Comparison of ENCODE assay signal across 8 cellular contexts in the genomic region with DNA sequence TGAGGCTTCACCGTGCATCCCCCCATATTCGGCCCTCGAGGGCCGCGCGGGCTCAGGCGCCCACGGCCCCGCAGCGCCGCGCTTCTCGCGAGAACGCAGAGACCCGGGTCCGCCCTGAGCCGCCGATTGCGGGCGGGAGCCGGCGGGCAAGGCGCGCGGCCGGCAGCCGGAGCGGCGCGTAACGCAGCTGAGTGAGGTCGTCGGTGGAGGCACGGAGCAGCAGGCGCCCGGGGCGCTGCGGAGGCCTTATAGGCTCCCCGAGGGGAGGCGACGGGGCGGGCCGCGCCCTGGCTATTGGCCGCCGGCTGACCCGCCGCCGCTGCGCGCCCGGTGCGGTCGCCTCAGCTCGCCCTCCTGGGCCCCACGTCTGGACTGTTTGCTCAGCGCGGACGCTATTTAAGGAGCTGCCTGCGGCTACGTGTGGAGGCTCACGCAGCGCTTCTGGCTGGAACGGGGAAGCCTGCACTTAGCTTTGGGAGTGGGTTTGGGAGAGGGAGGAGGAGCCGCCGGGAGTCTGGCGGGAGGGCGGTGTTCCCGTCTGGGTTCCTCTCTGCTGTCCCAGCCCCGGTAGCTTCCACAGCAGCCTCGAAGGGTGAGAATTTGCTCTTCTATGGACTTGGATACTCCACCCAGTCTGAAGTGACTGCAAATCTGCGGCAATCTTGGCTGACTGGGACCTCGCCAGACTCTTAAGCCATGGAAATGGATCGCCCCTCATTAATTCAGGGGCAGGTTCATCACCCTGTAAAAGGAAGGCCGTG. TPM values are rescaled to one million over a fixed set of nuclear protein-coding genes. Genes with fewer than 3 reads are reported as not detected.
A peak's percentile ranks its signal among the peaks of the same experiment; 100 is the strongest.
DNase-seq lines count a peak whose midpoint lies in the region; ATAC-seq, FAIRE-seq and TF ChIP-seq lines count a peak whose summit lies in the region.

A gene (minus strand): TSS at position 221 of the 761 bp plus-strand sequence. CDS start 195 bp downstream, at position 26.

- H3K9me3 ChIP-seq in SK-N-SH (no peaks in the 10 kb centered on the region), keratinocyte (ENCODE audit: control insufficient read depth, low read depth, low read length) (no peaks in the 10 kb centered on the region), skeletal muscle tissue (ENCODE audit: control insufficient read depth in 3 of 3, low read length in 3 of 3) (no peaks in the 10 kb centered on the region)

- no peaks in the 10 kb centered on the region for H3K9me1 ChIP-seq in keratinocyte (ENCODE audit: control insufficient read depth, extremely low read depth, insufficient read depth, low read length)

- 5% methylated on average over 10 of the region's 76 CpGs for WGBS in SK-N-SH (ENCODE audit: low lambda C conversion rate)

- no peaks in the 10 kb centered on the region for H3K36me3 ChIP-seq in SK-N-SH (replicated peaks in 1 of 2; ENCODE audit: control insufficient read depth in 1 of 2, insufficient read depth in 2 of 2, low read length in 1 of 2)
- no peaks in the 10 kb centered on the region for H3K36me3 ChIP-seq in keratinocyte (ENCODE audit: control insufficient read depth in 2 of 2, extremely low read depth in 1 of 2, insufficient read depth in 2 of 2, low read length in 2 of 2)
- H3K36me3 ChIP-seq in skeletal muscle tissue (ENCODE audit: control insufficient read depth in 3 of 3, insufficient read depth in 3 of 3, low read length in 3 of 3) = no peaks in the 10 kb centered on the region

- CTCF ChIA-PET in SK-N-SH (lab: Yijun Ruan, JAX) = interaction anchor here (1.6 to 1.8 kb wide), 2 partner anchors 28 to 96 kb away, joined by 5 to 6 read pairs; no protein-coding TSS in a partner anchor

- H3K4me2 ChIP-seq in SK-N-SH (peak within 1 kb of the TSS; percentile 66), keratinocyte (ENCODE audit: control insufficient read depth, extremely low read depth, insufficient read depth, low read depth, low read length) (peak within 1 kb of the TSS; percentile 80)

- no peak for TF ChIP-seq CTCF in SK-N-SH (IDR thresholded peaks at IDR 0.05)
- TF ChIP-seq CTCF in keratinocyte (optimal IDR thresholded peaks at IDR 0.05 in 1 of 3, IDR thresholded peaks at IDR 0.05 in 1 of 3, conservative IDR thresholded peaks at IDR 0.05 in 1 of 3; ENCODE audit: extremely low read depth in 1 of 3, insufficient read depth in 2 of 3, low read length in 3 of 3) = no peak

- H3K4me3 ChIP-seq in SK-N-SH (ENCODE audit: low read depth in 2 of 2, low read length in 1 of 2) (peak within 1 kb of the TSS; percentile 25 to 37; a peak in 3 of 4 replicates), keratinocyte (ENCODE audit: control insufficient read depth in 2 of 3, extremely low read depth in 1 of 3, insufficient read depth in 2 of 3, low read depth in 1 of 3, low read length in 3 of 3) (peak within 1 kb of the TSS; percentile 50 to 72 (median 65)), skeletal muscle tissue (ENCODE audit: low read length in 3 of 3) (peak within 1 kb of the TSS; percentile 63 to 88 (median 82))

- no peak within 1 kb of the TSS; the same call in 1 of the 2 replicates for H3K9ac ChIP-seq in SK-N-SH
- H3K9ac ChIP-seq in keratinocyte (ENCODE audit: control insufficient read depth, extremely low read depth, insufficient read depth, low read length) = peak within 1 kb of the TSS; percentile 79
- H3K9ac ChIP-seq in skeletal muscle tissue (ENCODE audit: low read depth in 1 of 3, low read length in 3 of 3) = peak within 1 kb of the TSS; percentile 75 to 83 (median 80)

- H2AFZ ChIP-seq in SK-N-SH (ENCODE audit: low read depth) (peak within 1 kb of the TSS; percentile 2; the same call in 1 of the 2 replicates), keratinocyte (ENCODE audit: control insufficient read depth, low read length) (peak within 1 kb of the TSS; percentile 43)

- POLR2A ChIA-PET in SK-N-SH (lab: Yijun Ruan, JAX) = no interaction called here

- H3F3A ChIP-seq in SK-N-SH (replicated peaks; ENCODE audit: insufficient read depth) = peaks cover 4% of the 10 kb centered on the region

- peak; percentile 80 for DNase-seq in DMS153 (lab: John Stamatoyannopoulos, UW)
- DNase-seq in HT1080 (ENCODE audit: low read depth) = peak; percentile 87
- DNase-seq in SK-N-SH = peak; percentile 54
- no peak for DNase-seq in keratinocyte (ENCODE audit: low read depth, low spot score)

- H3K79me2 ChIP-seq in SK-N-SH (ENCODE audit: insufficient read depth) (no peaks in the 10 kb centered on the region), keratinocyte (ENCODE audit: control insufficient read depth, insufficient read depth, low read length) (peaks cover 13% of the 10 kb centered on the region)

- dilution Hi-C loops in keratinocyte (cut with MboI; ENCODE audit: extremely low pct_ligation_motif_present, low sequenced_read_pairs) = no loop called here

- H3K27ac ChIP-seq in SK-N-SH (ENCODE audit: low read depth in 2 of 2, low read length in 1 of 2) (no peak within 1 kb of the TSS), cingulate gyrus (ENCODE audit: low read depth, low read length) (peak within 1 kb of the TSS; percentile 89), keratinocyte (ENCODE audit: control insufficient read depth, insufficient read depth, low read length) (peak within 1 kb of the TSS; percentile 35), skeletal muscle tissue (ENCODE audit: low read depth, low read length) (peak within 1 kb of the TSS; percentile 91)

- H3K4me1 ChIP-seq in SK-N-SH (ENCODE audit: control insufficient read depth in 1 of 2, insufficient read depth in 2 of 2, low read depth in 1 of 2, low read length in 1 of 2) (no peaks in the 10 kb centered on the region; a peak in 2 of 4 replicates), keratinocyte (ENCODE audit: control insufficient read depth, extremely low read depth, insufficient read depth, low read length) (peaks cover 29% of the 10 kb centered on the region), skeletal muscle tissue (ENCODE audit: control insufficient read depth in 3 of 3, insufficient read depth in 3 of 3, low read length in 3 of 3) (peaks cover 4 to 25% (median 7%) of the 10 kb centered on the region in 3 donors)

- H3K27me3 ChIP-seq in SK-N-SH (ENCODE audit: insufficient read depth) (peaks cover 33% of the 10 kb centered on the region), keratinocyte (ENCODE audit: control insufficient read depth, extremely low read depth, insufficient read depth, low read length) (no peaks in the 10 kb centered on the region), skeletal muscle tissue (ENCODE audit: control insufficient read depth in 3 of 3, insufficient read depth in 3 of 3, low read length in 3 of 3) (peaks cover 0 to 4% (median 0%) of the 10 kb centered on the region in 3 donors)

- ATAC-seq in GM19463 (IDR thresholded peaks at IDR 0.05; ENCODE audit: unreplicated experiment) (peak; percentile 65), HG03378 (IDR thresholded peaks at IDR 0.05; ENCODE audit: unreplicated experiment) (no peak)

- no peak for FAIRE-seq in keratinocyte (lab: Jason Lieb, UNC)

- H3K9me2 ChIP-seq in SK-N-SH = no peaks in the 10 kb centered on the region

- H4K20me1 ChIP-seq in SK-N-SH (ENCODE audit: insufficient read depth) (no peaks in the 10 kb centered on the region), keratinocyte (ENCODE audit: control insufficient read depth, extremely low read depth, insufficient read depth, low read length) (no peaks in the 10 kb centered on the region)

- TF ChIP-seq EP300 in SK-N-SH (IDR thresholded peaks at IDR 0.05; ENCODE audit: borderline replicate concordance in 1 of 2, low read depth in 1 of 2, low read length in 1 of 2) = no peak

- no peak for TF ChIP-seq RAD21 in SK-N-SH (IDR thresholded peaks at IDR 0.05; ENCODE audit: low read length)

TF ChIP-seq in SK-N-SH, 30 proteins besides CTCF, POLR2A, EP300 and RAD21 (continues in another document):
- TF ChIP-seq CHD2 (IDR thresholded peaks at IDR 0.05; ENCODE audit: low read length, partially characterized antibody) = peak; percentile 71
- TF ChIP-seq, protein P1, sequence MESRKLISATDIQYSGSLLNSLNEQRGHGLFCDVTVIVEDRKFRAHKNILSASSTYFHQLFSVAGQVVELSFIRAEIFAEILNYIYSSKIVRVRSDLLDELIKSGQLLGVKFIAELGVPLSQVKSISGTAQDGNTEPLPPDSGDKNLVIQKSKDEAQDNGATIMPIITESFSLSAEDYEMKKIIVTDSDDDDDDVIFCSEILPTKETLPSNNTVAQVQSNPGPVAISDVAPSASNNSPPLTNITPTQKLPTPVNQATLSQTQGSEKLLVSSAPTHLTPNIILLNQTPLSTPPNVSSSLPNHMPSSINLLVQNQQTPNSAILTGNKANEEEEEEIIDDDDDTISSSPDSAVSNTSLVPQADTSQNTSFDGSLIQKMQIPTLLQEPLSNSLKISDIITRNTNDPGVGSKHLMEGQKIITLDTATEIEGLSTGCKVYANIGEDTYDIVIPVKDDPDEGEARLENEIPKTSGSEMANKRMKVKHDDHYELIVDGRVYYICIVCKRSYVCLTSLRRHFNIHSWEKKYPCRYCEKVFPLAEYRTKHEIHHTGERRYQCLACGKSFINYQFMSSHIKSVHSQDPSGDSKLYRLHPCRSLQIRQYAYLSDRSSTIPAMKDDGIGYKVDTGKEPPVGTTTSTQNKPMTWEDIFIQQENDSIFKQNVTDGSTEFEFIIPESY (IDR thresholded peaks at IDR 0.05; ENCODE audit: borderline replicate concordance, low read depth) = 0 out of 2 replicates have a peak, but pooled peaks have one; percentile 21

RNA-seq across cellular contexts. Expression of the gene that starts here (rescaled TPM):
- total RNA-seq in HT1080 (2014; rRNA removed; shearing (Covaris generic)) = 65.1 and 74.7 TPM in 2 replicates
- 200 and 267 TPM in 2 replicates for polyA plus RNA-seq in HT1080 (2015; cell fraction: cytosol; rRNA removed)
- polyA plus RNA-seq in HT1080 (2015; cell fraction: nucleus; rRNA removed) = 515 and 548 TPM in 2 replicates
- polyA plus RNA-seq in SK-N-SH (2012; rRNA removed) = 0.58 and 0.93 TPM in 2 replicates
- 1.2 and 1.5 TPM in 2 replicates for polyA plus RNA-seq in SK-N-SH (2012; cell fraction: cytosol; rRNA removed)
- 0.56 and 1.0 TPM in 2 replicates for polyA plus RNA-seq in SK-N-SH (2012; cell fraction: nucleus; rRNA removed)
- 14.3 to 30.0 TPM (median 22.3 TPM) in 3 replicates for polyA plus RNA-seq in keratinocyte
- 30.4 TPM for polyA plus RNA-seq in keratinocyte (2011; ENCODE audit: low read depth)
- 10.6 and 19.8 TPM in 2 replicates for polyA plus RNA-seq in keratinocyte (2011; cell fraction: cytosol; rRNA removed)
- polyA plus RNA-seq in keratinocyte (2011; cell fraction: nucleus; rRNA removed) = 35.2 and 56.0 TPM in 2 replicates
- 8.7 and 26.0 TPM in 2 replicates for polyA plus RNA-seq in keratinocyte (2012; ENCODE audit: low replicate concordance)
- polyA minus RNA-seq in keratinocyte = 4.1 to 27.4 TPM (median 16.5 TPM) in 3 replicates
- 19.0 TPM for polyA minus RNA-seq in keratinocyte (2011; cell fraction: cytosol; rRNA and poly(A)+ RNA removed)
- 44.4 and 89.7 TPM in 2 replicates for polyA minus RNA-seq in keratinocyte (2011; cell fraction: nucleus; rRNA and poly(A)+ RNA removed)
- 22.4 TPM for total RNA-seq in skeletal muscle tissue

Comparison
In these comparisons a context has a peak if more than half of its experiments do, and no peak if none do; other contexts are left out.
1. H3K27ac ChIP-seq: peak in cingulate gyrus (single experiment), keratinocyte (single experiment) and skeletal muscle tissue (single experiment); none in SK-N-SH (0 of 2).
2. H3K4me3 ChIP-seq: peak in every context shown above with its lines; median percentile 82 in skeletal muscle tissue; 65 in keratinocyte; 31 in SK-N-SH.